In genomic region chr3:155853214-155854146, GRCh38 we compare ENCODE assay signal across 1 cellular context.
TF ChIP-seq lines count a peak whose summit lies in the region.

No MANE protein-coding gene starts in this region.

TF ChIP-seq in GM12878, 131 proteins besides CTCF, POLR2A, EP300 and RAD21 (continued from another document):
- TF ChIP-seq E2F8 (IDR thresholded peaks at IDR 0.05; ENCODE audit: low read depth, partially characterized antibody), result peak; percentile 71
TF ChIP-seq in GM12878: peak in this region for 5.
